Comparison of ENCODE assay signal across 8 cellular contexts in the genomic region with DNA sequence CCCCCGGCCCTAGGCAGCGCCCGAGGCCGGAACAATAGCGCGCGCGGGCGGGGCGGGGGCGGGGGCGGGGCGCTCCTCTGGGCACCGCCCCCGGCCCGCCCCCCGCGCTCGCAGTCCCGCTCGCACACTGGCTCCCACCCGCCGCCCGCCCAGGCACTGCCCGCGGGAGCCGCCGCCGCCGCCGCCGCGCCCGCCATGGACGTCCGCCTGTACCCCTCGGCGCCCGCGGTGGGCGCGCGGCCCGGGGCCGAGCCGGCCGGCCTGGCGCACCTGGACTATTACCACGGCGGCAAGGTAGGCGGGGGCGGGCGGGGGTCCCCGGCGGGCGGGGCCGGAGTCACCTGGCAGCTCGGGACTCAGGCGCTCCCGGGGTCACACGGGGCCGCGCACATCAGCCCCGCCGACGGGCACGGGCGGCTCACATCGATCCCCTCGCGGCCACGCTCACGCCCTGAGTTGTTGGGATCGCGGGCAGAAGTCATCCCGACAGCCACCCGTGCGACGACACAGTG. TPM values are rescaled to one million over a fixed set of nuclear protein-coding genes. Genes with fewer than 3 reads are reported as not detected.
DNase-seq lines count a peak whose midpoint lies in the region; ATAC-seq and TF ChIP-seq lines count a peak whose summit lies in the region.

A gene with protein sequence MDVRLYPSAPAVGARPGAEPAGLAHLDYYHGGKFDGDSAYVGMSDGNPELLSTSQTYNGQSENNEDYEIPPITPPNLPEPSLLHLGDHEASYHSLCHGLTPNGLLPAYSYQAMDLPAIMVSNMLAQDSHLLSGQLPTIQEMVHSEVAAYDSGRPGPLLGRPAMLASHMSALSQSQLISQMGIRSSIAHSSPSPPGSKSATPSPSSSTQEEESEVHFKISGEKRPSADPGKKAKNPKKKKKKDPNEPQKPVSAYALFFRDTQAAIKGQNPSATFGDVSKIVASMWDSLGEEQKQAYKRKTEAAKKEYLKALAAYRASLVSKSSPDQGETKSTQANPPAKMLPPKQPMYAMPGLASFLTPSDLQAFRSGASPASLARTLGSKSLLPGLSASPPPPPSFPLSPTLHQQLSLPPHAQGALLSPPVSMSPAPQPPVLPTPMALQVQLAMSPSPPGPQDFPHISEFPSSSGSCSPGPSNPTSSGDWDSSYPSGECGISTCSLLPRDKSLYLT (plus strand): TSS at position 156 of the 512 bp plus-strand sequence. CDS start 40 bp downstream, at position 196.

- ATAC-seq in HG02642 (IDR thresholded peaks at IDR 0.05; ENCODE audit: poor library complexity, unreplicated experiment) (peak; percentile 47), omental fat pad (ENCODE audit: low FRiP score) (no peak)

- H3K27me3 ChIP-seq in cardiac muscle cell (peaks cover 60% of the 10 kb centered on the region), sigmoid colon (peaks cover 14 to 42% (median 34%) of the 10 kb centered on the region in 3 donors)

- no peaks in the 10 kb centered on the region for H3K4me1 ChIP-seq in cardiac muscle cell (ENCODE audit: low read depth)
- peaks cover 0 to 22% (median 12%) of the 10 kb centered on the region in 4 donors for H3K4me1 ChIP-seq in sigmoid colon

- H3K27ac ChIP-seq in cardiac muscle cell (no peak within 1 kb of the TSS), sigmoid colon (peak within 1 kb of the TSS in 3 of 4 donors; percentile 12 to 78 (median 17))

- no peak for TF ChIP-seq POLR2A in sigmoid colon (IDR thresholded peaks at IDR 0.05)

- H3K4me3 ChIP-seq in GM12865 (ENCODE audit: low read depth, low read length) (peak within 1 kb of the TSS; percentile 60), cardiac muscle cell (peak within 1 kb of the TSS; percentile 61), sigmoid colon (peak within 1 kb of the TSS; percentile 16 to 48 (median 43))

- no peaks in the 10 kb centered on the region for H3K9me3 ChIP-seq in cardiac muscle cell (ENCODE audit: low read depth)
- H3K9me3 ChIP-seq in sigmoid colon = peaks cover 0 to 18% (median 6%) of the 10 kb centered on the region in 4 donors

- no peak for TF ChIP-seq EP300 in sigmoid colon (IDR thresholded peaks at IDR 0.05)

- TF ChIP-seq CTCF in GM12865 (IDR thresholded peaks at IDR 0.05; ENCODE audit: insufficient read depth, low read depth, low read length, missing control alignments) = no peak
- no peak for TF ChIP-seq CTCF in cardiac muscle cell (IDR thresholded peaks at IDR 0.05; ENCODE audit: low read depth, low read length)
- TF ChIP-seq CTCF in sigmoid colon (IDR thresholded peaks at IDR 0.05) = no peak
- TF ChIP-seq CTCF in omental fat pad (IDR thresholded peaks at IDR 0.05) = no peak

- peak; percentile 68 for DNase-seq in GM12865 (ENCODE audit: low read depth)
- DNase-seq in NOMO-1 treated with DMSO at 0.1 percent for 48 hours (lab: John Stamatoyannopoulos, UW; ENCODE audit: unreplicated experiment) = peak; percentile 41
- DNase-seq in activated effector memory CD4-positive, alpha-beta T cell treated with Interleukin-2 at 50 U/mL for 16 hours = peak; percentile 9
- peak; percentile 69 to 80 for DNase-seq in cardiac muscle cell (ENCODE audit: low read depth in 1 of 2, low spot score in 1 of 2)
- DNase-seq in sigmoid colon = no peak
- no peak for DNase-seq in head of caudate nucleus
- no peak for DNase-seq in omental fat pad (ENCODE audit: low spot score)

- H3K36me3 ChIP-seq in cardiac muscle cell (no peaks in the 10 kb centered on the region), sigmoid colon (no peaks in the 10 kb centered on the region)

- 1% methylated on average over 79 of the region's 79 CpGs for WGBS in sigmoid colon, 2 donors

- intact Hi-C loops in sigmoid colon (cut with DNase I) = no loop called here
- intact Hi-C loops in head of caudate nucleus (cut with DNase I) = no loop called here

RNA-seq across cellular contexts. Expression of the gene that starts here (rescaled TPM):
- total RNA-seq in cardiac muscle cell (0.09 TPM in 1 of 2 replicates, not detected in the other), sigmoid colon (1 to 10 TPM in 2 of 4 donors, under 1 TPM in 2; 0.27 to 3.2 (median 1.2) TPM), omental fat pad (1 to 10 TPM in 2 of 4 donors, under 1 TPM in 2; 0.44 to 7.1 (median 1.0) TPM)
- polyA plus RNA-seq in cardiac muscle cell (0.32 and 0.84 TPM in 2 replicates), sigmoid colon (1 to 10 TPM; 1.2 to 8.1 (median 3.6) TPM)

Comparison
In these comparisons a context has a peak if more than half of its experiments do, and no peak if none do; other contexts are left out.
1. Peak in DNase-seq and H3K4me3 ChIP-seq in cardiac muscle cell; RNA of the gene not detected or under 1 TPM.
2. DNase-seq: peak in GM12865 (single experiment), NOMO-1 treated with DMSO at 0.1 percent for 48 hours (single experiment) and activated effector memory CD4-positive, alpha-beta T cell treated with Interleukin-2 at 50 U/mL for 16 hours (single experiment); none in sigmoid colon (single experiment), head of caudate nucleus (0 of 42) and omental fat pad (single experiment).
3. Peak in every context shown above with its lines, with median percentiles within 50 percentile points of each other: H3K4me3 ChIP-seq.